8 cellular contexts compared by ENCODE assay signal in the genomic region with DNA sequence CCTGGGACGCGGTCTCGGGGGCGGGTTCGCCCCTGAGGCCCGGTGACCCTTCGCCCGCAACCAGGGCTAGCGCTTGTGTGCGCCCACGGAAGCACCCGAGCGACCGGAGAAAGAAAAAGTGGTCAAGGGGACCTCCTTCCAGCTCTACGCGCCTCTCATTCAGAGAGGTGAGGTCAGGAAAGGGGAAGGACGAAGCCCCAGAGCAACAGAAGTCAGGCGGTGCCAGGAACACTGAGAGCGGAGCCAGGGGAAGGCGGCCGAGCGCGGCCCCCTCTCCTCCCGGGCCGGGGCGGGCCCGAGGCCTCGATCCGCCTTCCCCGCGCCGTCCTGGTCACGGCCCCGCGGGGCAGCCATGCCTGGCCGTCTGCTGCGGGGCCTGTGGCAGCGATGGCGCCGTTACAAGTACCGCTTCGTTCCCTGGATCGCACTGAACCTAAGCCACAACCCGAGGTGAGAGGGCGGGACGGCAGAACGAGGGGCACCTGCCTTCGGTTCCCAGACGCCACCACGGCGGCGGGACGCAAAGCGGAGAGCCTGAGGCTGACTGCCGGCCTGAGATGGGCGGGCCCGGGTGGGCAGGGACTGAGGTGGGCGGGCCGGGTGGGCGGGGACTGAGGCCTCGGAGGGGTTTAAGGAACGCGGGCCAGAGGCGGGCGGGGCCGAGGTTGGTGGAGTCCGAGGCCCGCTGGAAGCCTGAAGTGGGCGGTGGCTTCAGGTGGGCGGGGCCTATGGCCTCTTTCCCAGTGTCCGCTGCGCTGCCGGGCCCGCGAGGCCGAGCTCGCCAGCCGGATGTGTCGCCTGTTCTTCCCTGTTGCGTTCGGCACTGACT. TPM values are rescaled to one million over a fixed set of nuclear protein-coding genes. Genes with fewer than 3 reads are reported as not detected.
DNase-seq lines count a peak whose midpoint lies in the region; ATAC-seq and TF ChIP-seq lines count a peak whose summit lies in the region.

A gene with protein sequence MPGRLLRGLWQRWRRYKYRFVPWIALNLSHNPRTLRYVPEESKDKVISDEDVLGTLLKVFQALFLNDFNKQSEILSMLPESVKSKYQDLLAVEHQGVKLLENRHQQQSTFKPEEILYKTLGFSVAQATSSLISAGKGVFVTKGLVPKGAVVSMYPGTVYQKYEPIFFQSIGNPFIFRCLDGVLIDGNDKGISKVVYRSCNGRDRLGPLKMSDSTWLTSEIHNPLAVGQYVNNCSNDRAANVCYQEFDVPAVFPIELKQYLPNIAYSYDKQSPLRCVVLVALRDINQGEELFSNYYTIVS (plus strand): TSS at position 303 of the 829 bp plus-strand sequence. CDS start 50 bp downstream, at position 353.

- no peaks in the 10 kb centered on the region for H3K27me3 ChIP-seq in upper lobe of left lung

- peak in 3 of 4 donors; percentile 52 to 83 (median 75) for TF ChIP-seq POLR2A in upper lobe of left lung (IDR thresholded peaks at IDR 0.05)

- H3K27ac ChIP-seq in upper lobe of left lung = peak within 1 kb of the TSS; percentile 91 to 97 (median 94)

- DNase-seq in GM13977 (ENCODE audit: low spot score) (peak; percentile 97), NCI-H146 (lab: John Stamatoyannopoulos, UW) (peak; percentile 98), T-helper 1 cell (peak; percentile 77 to 96 (median 81)), amniotic stem cell (lab: John Stamatoyannopoulos, UW) (peak; percentile 92), left cardiac atrium (peak; percentile 100), posterior vena cava (ENCODE audit: low spot score) (peak; percentile 100), upper lobe of left lung (peak; percentile 99)

- 0 to 1% methylated on average over 17 to 51 of the region's 81 CpGs for WGBS in upper lobe of left lung, 2 donors

- TF ChIP-seq CTCF in GM13977 (IDR thresholded peaks at IDR 0.05; ENCODE audit: extremely low read depth, insufficient read depth, missing control alignments) = no peak
- no peak for TF ChIP-seq CTCF in upper lobe of left lung (IDR thresholded peaks at IDR 0.05)

- ATAC-seq in HG02870 (IDR thresholded peaks at IDR 0.05; ENCODE audit: unreplicated experiment) (peak; percentile 90), left cardiac atrium (peak; percentile 94 to 97), upper lobe of left lung (ENCODE audit: low FRiP score in 2 of 2) (peak; percentile 97 to 99)

- H3K4me3 ChIP-seq in upper lobe of left lung = peak within 1 kb of the TSS; percentile 42 to 73 (median 70)

- intact Hi-C loops in left cardiac atrium (cut with DNase I) = no loop called here
- intact Hi-C loops in posterior vena cava (cut with DNase I) = loop anchor here in 1 of 2 donors (10.0 kb wide), 1 partner anchor 1555 kb away; the partner anchor contains the start of gene PLK2

- H3K4me1 ChIP-seq in upper lobe of left lung = peaks cover 0 to 15% (median 7%) of the 10 kb centered on the region in 4 donors

- in situ Hi-C loops in GM13977 (cut with MboI; ENCODE audit: low pct_unique_long_range_greater_than_20kb, low sequenced_read_pairs, unreplicated experiment) = loop anchor here (10.0 to 25.0 kb wide), 2 partner anchors 225 to 303 kb away; no protein-coding TSS in a partner anchor

- H3K9me3 ChIP-seq in upper lobe of left lung = no peaks in the 10 kb centered on the region

- H3K36me3 ChIP-seq in upper lobe of left lung = no peaks in the 10 kb centered on the region

- TF ChIP-seq EP300 in upper lobe of left lung (IDR thresholded peaks at IDR 0.05) = no peak

RNA-seq across cellular contexts. Expression of the gene that starts here (rescaled TPM):
- total RNA-seq in left cardiac atrium = 10 to 100 TPM; 10.4 to 14.5 TPM
- total RNA-seq in posterior vena cava = 1 to 10 TPM; 4.3 to 9.3 TPM
- 10 to 100 TPM in 2 of 6 donors, 1 to 10 TPM in 3, under 1 TPM in 1; 0.67 to 25.1 (median 9.4) TPM for total RNA-seq in upper lobe of left lung

Comparison
In these comparisons a context has a peak if more than half of its experiments do, and no peak if none do; other contexts are left out.
1. Peak in every context shown above with its lines: DNase-seq, ATAC-seq, H3K4me3 ChIP-seq and H3K27ac ChIP-seq.